Comparison of ENCODE assay signal across 8 cellular contexts in the genomic region with DNA sequence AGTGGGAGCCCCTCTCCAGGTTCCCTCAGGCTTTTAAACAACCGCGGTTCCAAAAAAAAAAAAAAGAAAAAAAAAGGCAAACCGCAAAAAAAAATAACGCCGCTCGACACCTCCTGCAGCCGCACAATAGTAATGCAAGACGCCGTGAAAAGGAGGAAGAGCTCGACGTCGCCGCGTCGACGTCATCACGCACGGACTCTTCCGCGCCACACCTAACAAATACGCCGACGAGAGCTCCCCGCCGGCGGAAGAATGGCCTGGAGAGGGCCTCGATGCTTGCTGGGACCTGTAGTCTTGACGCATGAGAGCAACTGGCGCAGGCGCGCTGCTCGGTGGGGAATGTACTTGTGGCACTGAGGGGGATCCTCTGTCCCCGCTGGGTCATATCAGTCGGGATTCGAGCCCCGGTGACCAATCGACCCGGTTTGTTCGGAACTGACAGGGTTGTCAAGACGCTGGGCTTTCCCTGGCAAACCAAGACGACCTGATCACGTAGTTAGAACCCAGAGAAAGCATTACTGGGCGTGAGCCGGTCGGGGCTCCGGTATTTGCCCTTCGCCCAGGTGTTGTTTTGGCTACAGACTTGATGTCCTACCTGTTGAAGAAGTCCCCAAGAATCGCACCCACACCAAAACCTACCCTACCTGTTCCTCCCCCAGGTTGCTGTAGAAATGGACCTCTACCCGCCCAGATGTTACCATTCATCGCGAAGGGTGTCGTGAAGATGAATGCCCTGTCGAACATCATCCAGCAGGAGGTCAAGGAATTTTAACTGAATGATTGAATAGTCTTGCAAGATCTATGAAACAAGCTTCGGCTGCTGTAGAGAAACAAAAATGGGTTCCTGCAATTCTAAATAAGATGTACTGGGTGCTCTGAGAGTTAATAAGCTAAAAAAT. TPM values are rescaled to one million over a fixed set of nuclear protein-coding genes. Genes with fewer than 3 reads are reported as not detected.
DNase-seq lines count a peak whose midpoint lies in the region; ATAC-seq and TF ChIP-seq lines count a peak whose summit lies in the region.

A gene (minus strand): TSS at position 131 of the 899 bp plus-strand sequence. CDS start 166 bp downstream, outside the sequence.

- H3K9me3 ChIP-seq in adrenal gland (replicated peaks in 1 of 3) (no peaks in the 10 kb centered on the region), heart left ventricle (no peaks in the 10 kb centered on the region), upper lobe of right lung (no peaks in the 10 kb centered on the region)

- no peaks in the 10 kb centered on the region for H3K27me3 Mint-ChIP-seq in T-cell

- H3K4me1 Mint-ChIP-seq in T-cell: peaks cover 36 to 54% (median 40%) of the 10 kb centered on the region in 3 donors

- peak; percentile 98 for ATAC-seq in HG02798 (IDR thresholded peaks at IDR 0.05; ENCODE audit: poor library complexity, unreplicated experiment)
- ATAC-seq in T-cell (replicated peaks in 1 of 4): peak; percentile 95 to 97 (median 97)
- peak; percentile 99 for ATAC-seq in heart left ventricle
- ATAC-seq in upper lobe of right lung: peak; percentile 99

- H3K36me3 ChIP-seq in adrenal gland (replicated peaks in 1 of 2) (no peaks in the 10 kb centered on the region), heart left ventricle (peaks cover 0 to 13% (median 3%) of the 10 kb centered on the region in 9 donors), upper lobe of right lung (peaks cover 8% of the 10 kb centered on the region)

- peaks cover 3% of the 10 kb centered on the region for H3K36me3 Mint-ChIP-seq in T-cell

- WGBS in adrenal gland, 4 donors: 0% methylated on average over 40 to 54 of the region's 54 CpGs
- 1% methylated on average over 52 to 54 of the region's 54 CpGs for WGBS in heart left ventricle, 4 donors

- TF ChIP-seq CTCF in GM12874 (IDR thresholded peaks at IDR 0.05; ENCODE audit: insufficient read depth, low read depth, low read length) (peak; percentile 30; the same call in 1 of the 2 replicates), adrenal gland (IDR thresholded peaks at IDR 0.05) (peak in 3 of 6 experiments; percentile 27 to 60 (median 39)), heart left ventricle (IDR thresholded peaks at IDR 0.05) (peak in 9 of 12 donors; percentile 24 to 49 (median 39)), upper lobe of right lung (IDR thresholded peaks at IDR 0.05) (peak; percentile 45)

- H3K27ac ChIP-seq in adrenal gland (peak within 1 kb of the TSS; percentile 67 to 92 (median 74)), heart left ventricle (peak within 1 kb of the TSS; percentile 76 to 98 (median 94)), upper lobe of right lung (peak within 1 kb of the TSS; percentile 95)

- CTCF ChIA-PET in T-cell (lab: Charles Lee): interaction anchor here (0.5 to 1.6 kb wide), 28 partner anchors 9 to 1016 kb away, joined by 3 to 25 read pairs (median 4); a partner anchor contains a TSS

- DNase-seq in NCI-H1436 (lab: John Stamatoyannopoulos, UW): peak; percentile 96
- peak; percentile 88 to 98 (median 96) for DNase-seq in T-cell
- DNase-seq in adrenal gland: peak; percentile 96 to 99 (median 98)
- DNase-seq in heart left ventricle: peak; percentile 97 to 99 (median 99)
- DNase-seq in posterior cingulate gyrus: peak; percentile 96 to 100 (median 98)
- DNase-seq in upper lobe of right lung: peak; percentile 99

- peak within 1 kb of the TSS; percentile 89 to 97 (median 91) for H3K4me3 Mint-ChIP-seq in T-cell

- no peaks in the 10 kb centered on the region for H3K9me3 Mint-ChIP-seq in T-cell

- TF ChIP-seq POLR2A in adrenal gland (IDR thresholded peaks at IDR 0.05): peak; percentile 46 to 90
- peak in 1 of 2 donors; percentile 95 for TF ChIP-seq POLR2A in heart left ventricle (IDR thresholded peaks at IDR 0.05)

- intact Hi-C loops in adrenal gland (cut with DNase I): no loop called here
- intact Hi-C loops in heart left ventricle (cut with DNase I): loop anchor here in 3 of 10 donors (5.0 to 10.0 kb wide), 4 partner anchors 134 to 554 kb away; a partner anchor contains a TSS
- intact Hi-C loops in posterior cingulate gyrus (cut with DNase I): loop anchor here (1.0 kb wide), 1 partner anchor 261 kb away; no protein-coding TSS in a partner anchor
- intact Hi-C loops in upper lobe of right lung (cut with DNase I): no loop called here

- H3K4me1 ChIP-seq in adrenal gland (replicated peaks in 1 of 2) (peaks cover 14 to 34% of the 10 kb centered on the region in 2 donors), heart left ventricle (peaks cover 0 to 45% (median 27%) of the 10 kb centered on the region in 12 donors), upper lobe of right lung (peaks cover 18% of the 10 kb centered on the region)

- POLR2A ChIA-PET in T-cell (lab: Charles Lee): interaction anchor here (0.5 to 1.0 kb wide), 13 partner anchors 14 to 1015 kb away, joined by 3 to 12 read pairs (median 4); a partner anchor contains a TSS

- peak within 1 kb of the TSS; percentile 91 to 94 for H3K27ac Mint-ChIP-seq in T-cell

- H3K4me3 ChIP-seq in adrenal gland (peak within 1 kb of the TSS; percentile 1 to 83 (median 44)), heart left ventricle (peak within 1 kb of the TSS; percentile 49 to 89 (median 74)), upper lobe of right lung (peak within 1 kb of the TSS; percentile 71)

- H3K27me3 ChIP-seq in adrenal gland: no peaks in the 10 kb centered on the region
- H3K27me3 ChIP-seq in heart left ventricle: no peaks in the 10 kb centered on the region
- no peaks in the 10 kb centered on the region for H3K27me3 ChIP-seq in upper lobe of right lung

RNA-seq across cellular contexts. Expression of the gene that starts here (rescaled TPM):
- total RNA-seq in T-cell: 10 to 100 TPM; 13.8 to 24.3 (median 18.0) TPM
- total RNA-seq in adrenal gland: 10 to 100 TPM; 13.2 to 33.5 (median 22.4) TPM
- 10 to 100 TPM in 2 of 3 donors, 1 to 10 TPM in 1; 9.6 to 23.3 (median 14.6) TPM for polyA plus RNA-seq in adrenal gland
- 10 to 100 TPM; 17.2 to 26.5 (median 24.2) TPM for total RNA-seq in heart left ventricle
- polyA plus RNA-seq in heart left ventricle: 10 to 100 TPM in 1 of 2 donors, 1 to 10 TPM in 1; 8.7 to 15.2 TPM
- total RNA-seq in upper lobe of right lung: 13.6 TPM

Comparison
In these comparisons a context has a peak if more than half of its experiments do, and no peak if none do; other contexts are left out.
1. Peak in every context shown above with its lines: DNase-seq, ATAC-seq, H3K4me3 ChIP-seq and H3K27ac ChIP-seq.